In genomic region chr6:12116264-12116800, GRCh38 we compare ENCODE assay signal across 25 cellular contexts.
DNase-seq lines count a peak whose midpoint lies in the region; ATAC-seq, FAIRE-seq and TF ChIP-seq lines count a peak whose summit lies in the region.
"Had no signal": no experiment of that assay in that cellular context is flagged by ENCODE, and none has a peak within 500 bp of the region (broad histone marks: within the 10 kb centered on the region; RNA-seq: fewer than 3 reads in every experiment).

No MANE protein-coding gene starts in this region.

- H3K9me3 ChIP-seq in GM12878 (replicated peaks; ENCODE audit: control insufficient read depth, insufficient read depth, low read length) (peaks cover 1% of the 10 kb centered on the region; the same call in 2 of the 3 replicates), esophagus squamous epithelium (no peaks in the 10 kb centered on the region)
- H3K9me3 ChIP-seq: neutrophil had no signal

- peaks cover 68% of the 10 kb centered on the region for H3K36me3 Mint-ChIP-seq in activated CD4-positive, alpha-beta T cell treated with anti-CD3 and anti-CD28 coated beads, Interleukin-2, amount 10 ng/mL, durations not matched to agents 7 days and 5 days (ENCODE audit: low read depth)

- peak overlapping the region; percentile 88 for H3K27ac ChIP-seq in GM12878 (ENCODE audit: control insufficient read depth, insufficient read depth)
- H3K27ac ChIP-seq in esophagus squamous epithelium: no peak overlapping the region
- H3K27ac ChIP-seq: brain microvascular endothelial cell, neutrophil, right atrium auricular region, tibial nerve had no signal

- intact Hi-C loops in GM12878 (cut with micrococcal nuclease; ENCODE audit: unreplicated experiment) (loop anchor here (2.0 to 10.0 kb wide), 4 partner anchors 54 to 282 kb away; no protein-coding TSS in a partner anchor), esophagus squamous epithelium (cut with DNase I) (no loop called here)

- H2AFZ ChIP-seq in GM12878 (ENCODE audit: control insufficient read depth, low read depth, low read length): peak overlapping the region; percentile 23

- no peak for TF ChIP-seq EP300 in GM12878 (IDR thresholded peaks at IDR 0.05; ENCODE audit: borderline replicate concordance in 1 of 2, control insufficient read depth in 1 of 2, low read depth in 2 of 2, low read length in 2 of 2)

- no peak for TF ChIP-seq CTCF in GM20000 (IDR thresholded peaks at IDR 0.05; ENCODE audit: extremely low read depth, missing control alignments)
- TF ChIP-seq CTCF in GM12878 (IDR thresholded peaks at IDR 0.05 in 2 of 3, conservative IDR thresholded peaks at IDR 0.05 in 1 of 3; ENCODE audit: control insufficient read depth in 2 of 3, extremely low read depth in 1 of 3, insufficient read depth in 1 of 3, low read depth in 3 of 3, low read length in 3 of 3): no peak
- no peak for TF ChIP-seq CTCF in esophagus squamous epithelium (IDR thresholded peaks at IDR 0.05)
- TF ChIP-seq CTCF in GM13977 (IDR thresholded peaks at IDR 0.05; ENCODE audit: extremely low read depth, insufficient read depth, missing control alignments): no peak

- TF ChIP-seq RAD21 in GM12878 (IDR thresholded peaks at IDR 0.05; ENCODE audit: insufficient read depth, low read depth, low read length): no peak

- TF ChIP-seq POLR2A in GM12891 (IDR thresholded peaks at IDR 0.05; ENCODE audit: low read depth, low read length) (no peak), GM12878 (IDR thresholded peaks at IDR 0.05; ENCODE audit: low read depth, low read length) (no peak), esophagus squamous epithelium (IDR thresholded peaks at IDR 0.05) (no peak)

- FAIRE-seq in GM12891 (lab: Jason Lieb, UNC) (peak; percentile 80), GM12878 (lab: Jason Lieb, UNC) (peak; percentile 83)
- FAIRE-seq: H54, kidney had no signal

- peaks cover 61% of the 10 kb centered on the region for H3K4me1 Mint-ChIP-seq in activated CD4-positive, alpha-beta T cell treated with anti-CD3 and anti-CD28 coated beads, Interleukin-2, amount 10 ng/mL, durations not matched to agents 7 days and 5 days

- 0% methylated on average over 2 of the region's 2 CpGs for WGBS in GM12878 (ENCODE audit: insufficient coverage, insufficient replicate concordance, low lambda C conversion rate, missing lambda C conversion rate)
- 79 to 97% methylated on average over 1 to 2 of the region's 2 CpGs for WGBS in esophagus squamous epithelium, 2 donors

- peaks cover 22% of the 10 kb centered on the region for H3K9me3 Mint-ChIP-seq in activated CD4-positive, alpha-beta T cell treated with anti-CD3 and anti-CD28 coated beads, Interleukin-2, amount 10 ng/mL, durations not matched to agents 7 days and 5 days

- CTCF ChIA-PET in activated CD4-positive, alpha-beta T cell treated with anti-CD3 and anti-CD28 coated beads, Interleukin-2, amount 10 ng/mL, durations not matched to agents 7 days and 5 days (lab: Charles Lee): no interaction called here
- CTCF ChIA-PET in GM12878 (lab: Yijun Ruan, JAX): interaction anchor here (0.7 to 0.8 kb wide), 2 partner anchors 12 to 51 kb away, joined by 3 to 6 read pairs; no protein-coding TSS in a partner anchor

- POLR2A ChIA-PET in activated CD4-positive, alpha-beta T cell treated with anti-CD3 and anti-CD28 coated beads, Interleukin-2, amount 10 ng/mL, durations not matched to agents 7 days and 5 days (lab: Charles Lee): interaction anchor here (0.7 kb wide), 1 partner anchor 102 kb away, joined by 4 read pairs; no protein-coding TSS in a partner anchor
- POLR2A ChIA-PET in GM12878 (lab: Charles Lee): interaction anchor here (0.5 to 2.4 kb wide), 8 partner anchors 27 to 405 kb away, joined by 3 to 6 read pairs (median 4); no protein-coding TSS in a partner anchor

- H3K36me3 ChIP-seq in GM12878 (ENCODE audit: control insufficient read depth in 2 of 2, insufficient read depth in 2 of 2, low read length in 1 of 2) (peaks cover 5 to 13% of the 10 kb centered on the region in 2 experiments; a peak in 3 of 4 replicates), esophagus squamous epithelium (peaks cover 0 to 30% (median 6%) of the 10 kb centered on the region in 3 donors)

- no TSS peak for BruUV-seq in GM12878 (replicated peaks; lab: Mats Ljungman, UMichigan)

- H3K79me2 ChIP-seq in GM12878 (ENCODE audit: control insufficient read depth, insufficient read depth, low read length): peaks cover 48% of the 10 kb centered on the region

- in situ Hi-C loops in GM12878 (cut with MboI): no loop called here
- in situ Hi-C loops in GM13977 (cut with MboI; ENCODE audit: low pct_unique_long_range_greater_than_20kb, low sequenced_read_pairs, unreplicated experiment): no loop called here

- no peak overlapping the region for H3K4me3 Mint-ChIP-seq in activated CD4-positive, alpha-beta T cell treated with anti-CD3 and anti-CD28 coated beads, Interleukin-2, amount 10 ng/mL, durations not matched to agents 7 days and 5 days

- ATAC-seq in GM12878: peak; percentile 37
- ATAC-seq: left ventricle myocardium superior had no signal

- peaks cover 51% of the 10 kb centered on the region for H3K4me1 ChIP-seq in GM12878 (ENCODE audit: control insufficient read depth, insufficient read depth, low read length)
- H3K4me1 ChIP-seq in esophagus squamous epithelium: peaks cover 0 to 16% (median 4%) of the 10 kb centered on the region in 3 donors
- H3K4me1 ChIP-seq: tibial nerve had no signal

- SMC1A ChIA-PET in GM12878 (lab: Charles Lee; ENCODE audit: uncharacterized antibody, unreplicated experiment): interaction anchor here (0.8 to 8.3 kb wide), 17 partner anchors 11 to 408 kb away, joined by 3 to 56 read pairs (median 4); no protein-coding TSS in a partner anchor

- H3K4me3 ChIP-seq in GM12878 (0 out of 2 replicates have a peak overlapping the region, but pooled peaks have one; percentile 31), esophagus squamous epithelium (no peak overlapping the region)
- H3K4me3 ChIP-seq: right atrium auricular region, smooth muscle cell, tibial nerve had no signal

- H3K27me3 ChIP-seq in GM12878 (replicated peaks in 1 of 2; ENCODE audit: control insufficient read depth in 2 of 2, insufficient read depth in 2 of 2, low read length in 1 of 2) (no peaks in the 10 kb centered on the region), esophagus squamous epithelium (no peaks in the 10 kb centered on the region)
- H3K27me3 ChIP-seq: brain microvascular endothelial cell, neutrophil, right atrium auricular region, tibial nerve had no signal

- no peaks in the 10 kb centered on the region for H4K20me1 ChIP-seq in GM12878 (ENCODE audit: control insufficient read depth, insufficient read depth)

- peak overlapping the region; percentile 24; the same call in 1 of the 2 replicates for H3K9ac ChIP-seq in GM12878 (ENCODE audit: control insufficient read depth, insufficient read depth, low read length)

- H3K27me3 Mint-ChIP-seq in activated CD4-positive, alpha-beta T cell treated with anti-CD3 and anti-CD28 coated beads, Interleukin-2, amount 10 ng/mL, durations not matched to agents 7 days and 5 days: no peaks in the 10 kb centered on the region
- H3K27me3 Mint-ChIP-seq: CD4-positive, alpha-beta memory T cell had no signal

- H3K27ac Mint-ChIP-seq in activated CD4-positive, alpha-beta T cell treated with anti-CD3 and anti-CD28 coated beads, Interleukin-2, amount 10 ng/mL, durations not matched to agents 7 days and 5 days: peak overlapping the region; percentile 23

- RAD21 ChIA-PET in GM12878 (lab: Charles Lee; ENCODE audit: unreplicated experiment): interaction anchor here (0.7 to 5.8 kb wide), 10 partner anchors 11 to 404 kb away, joined by 3 to 32 read pairs (median 10); no protein-coding TSS in a partner anchor

- peak overlapping the region; percentile 25 for H3K4me2 ChIP-seq in GM12878 (ENCODE audit: control insufficient read depth, insufficient read depth)
- H3K4me2 ChIP-seq: smooth muscle cell had no signal

- no peak for DNase-seq in activated CD4-positive, alpha-beta T cell treated with anti-CD3 and anti-CD28 coated beads, Interleukin-2, amount 10 ng/mL, durations not matched to agents 7 days and 5 days
- no peak for DNase-seq in activated CD4-positive, alpha-beta T cell treated with anti-CD3 and anti-CD28 coated beads for 1 hour
- DNase-seq in GM12891 (ENCODE audit: insufficient read length, low spot score): no peak
- peak; percentile 28 for DNase-seq in GM20000 (ENCODE audit: low spot score)
- no peak for DNase-seq in GM12878 (ENCODE audit: low read depth, low spot score)
- no peak for DNase-seq in esophagus squamous epithelium (lab: John Stamatoyannopoulos, UW)
- DNase-seq in stimulated activated CD4-positive, alpha-beta T cell treated with anti-CD3 and anti-CD28 coated beads, Interleukin-12 subunit alpha, Interleukin-12 subunit beta, amount 100 ng/mL, for 4 hours: no peak
- no peak for DNase-seq in GM13977 (ENCODE audit: low spot score)
- DNase-seq: amygdala; brain microvascular endothelial cell; CD4-positive, alpha-beta memory T cell; cerebellar nuclear complex; foreskin melanocyte; kidney; left ventricle myocardium superior; NCI-H1105; NCI-H187; NCI-H2171; posterior cingulate gyrus; stimulated activated CD4-positive, alpha-beta T cell treated with anti-CD3 and anti-CD28 coated beads, Interleukin-1b, Interleukin-23, amount 100 ng/mL, for 48 hours had no signal

TF ChIP-seq in GM12891, 5 proteins besides CTCF, POLR2A, EP300 and RAD21:
- TF ChIP-seq SPI1 (IDR thresholded peaks at IDR 0.05; ENCODE audit: low read depth, low read length): peak; percentile 79
- no peak for TF ChIP-seq PAX5 (IDR thresholded peaks at IDR 0.05; ENCODE audit: insufficient read depth, low read length, severe bottlenecking)

TF ChIP-seq in GM12878, 131 proteins besides CTCF, POLR2A, EP300 and RAD21 (continues in another document):
- no peak for TF ChIP-seq JUNB (IDR thresholded peaks at IDR 0.05)
- TF ChIP-seq HDGF (IDR thresholded peaks at IDR 0.05): 0 out of 2 replicates have a peak, but pooled peaks have one; percentile 50
- no peak for TF ChIP-seq TBL1XR1 (IDR thresholded peaks at IDR 0.05; ENCODE audit: low read depth, low read length)
- TF ChIP-seq HDAC6 (IDR thresholded peaks at IDR 0.05; ENCODE audit: unreplicated experiment): no peak
- no peak for TF ChIP-seq MYB (IDR thresholded peaks at IDR 0.05; ENCODE audit: borderline replicate concordance, low read depth, low read length)
- TF ChIP-seq EED (IDR thresholded peaks at IDR 0.05; ENCODE audit: low read depth): peak; percentile 32; the same call in 1 of the 2 replicates
- peak in 1 of 2 experiments; percentile 16; a peak in 1 of 4 replicates for TF ChIP-seq IKZF2 (IDR thresholded peaks at IDR 0.05)
- no peak for TF ChIP-seq CHD1 (IDR thresholded peaks at IDR 0.05; ENCODE audit: low read depth, low read length)
- no peak for TF ChIP-seq FOXK2 (IDR thresholded peaks at IDR 0.05)
- TF ChIP-seq TAF1 (IDR thresholded peaks at IDR 0.05; ENCODE audit: borderline replicate concordance, low read depth, low read length): no peak
- 0 out of 2 replicates have a peak, but pooled peaks have one; percentile 66 for TF ChIP-seq RCOR1 (conservative IDR thresholded peaks at IDR 0.05; ENCODE audit: low read depth, low read length)
